Comparison of ENCODE assay signal across 22 cellular contexts in the genomic region with DNA sequence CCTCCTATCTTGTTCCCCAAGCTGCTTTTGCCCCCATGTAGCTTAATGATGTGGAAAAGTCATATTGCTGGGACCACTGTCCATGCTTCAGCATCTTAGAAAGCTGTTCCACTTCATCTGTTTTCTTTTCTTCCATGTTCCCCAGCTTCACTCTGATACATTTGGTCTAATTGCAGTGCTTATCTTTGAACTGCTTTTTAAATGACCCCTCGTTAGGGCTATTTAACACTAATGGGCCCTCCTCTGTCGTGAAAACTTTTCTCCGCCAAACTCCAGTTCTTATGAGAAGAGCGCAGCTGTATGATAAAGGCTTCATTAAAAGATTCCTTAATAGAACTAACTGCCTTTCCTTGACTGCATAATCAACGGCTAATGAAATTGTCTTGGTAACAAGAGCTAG.
"Had no signal": no experiment of that assay in that cellular context is flagged by ENCODE, and none has a peak within 500 bp of the region (broad histone marks: within the 10 kb centered on the region; RNA-seq: fewer than 3 reads in every experiment).

No MANE protein-coding gene starts in this region.

- H3K9me3 ChIP-seq: gastroesophageal sphincter, heart right ventricle, neutrophil, pancreas, right lobe of liver, thoracic aorta, transverse colon, upper lobe of right lung, uterus had no signal

- H3K4me3 ChIP-seq: dorsolateral prefrontal cortex, gastroesophageal sphincter, heart right ventricle, left lung, pancreas, right lobe of liver, thoracic aorta, transverse colon, upper lobe of right lung, uterus had no signal

- ATAC-seq: gastroesophageal sphincter; heart right ventricle; left cardiac atrium; left lung; naive thymus-derived CD4-positive, alpha-beta T cell; pancreas; right lobe of liver; upper lobe of right lung had no signal

- DNase-seq: dorsolateral prefrontal cortex; effector CD4-positive, alpha-beta T cell; foreskin fibroblast; heart right ventricle; hippocampal formation; left cardiac atrium; left lung; mesenchymal stem cell; midbrain; naive thymus-derived CD4-positive, alpha-beta T cell; pancreas; right lobe of liver; small intestine; stimulated activated CD4-positive, alpha-beta T cell treated with anti-CD3 and anti-CD28 coated beads, Interleukin-15, amount 100 ng/mL, for 24 hours; stimulated activated CD4-positive, alpha-beta T cell treated with anti-CD3 and anti-CD28 coated beads, Interleukin-2, amount 100 ng/mL, for 48 hours; stimulated activated naive B cell treated with anti-CD40 and anti-IgM and Interleukin-4, amounts not matched to agents 10 μg/mL and 1 μg/mL and 100 μg/mL, for 72 hours; transverse colon; upper lobe of right lung; uterus had no signal

- H3K27me3 ChIP-seq: dorsolateral prefrontal cortex, gastroesophageal sphincter, heart right ventricle, left lung, neutrophil, pancreas, right lobe of liver, transverse colon, upper lobe of right lung, uterus had no signal

- H3K27ac ChIP-seq: dorsolateral prefrontal cortex, gastroesophageal sphincter, heart right ventricle, left lung, neutrophil, pancreas, right lobe of liver, thoracic aorta, transverse colon, upper lobe of right lung, uterus had no signal

- H3K4me1 ChIP-seq: heart right ventricle, left lung, pancreas, right lobe of liver, transverse colon, upper lobe of right lung, uterus had no signal

- H3K36me3 ChIP-seq: gastroesophageal sphincter, heart right ventricle, left lung, neutrophil, pancreas, right lobe of liver, thoracic aorta, transverse colon, upper lobe of right lung, uterus had no signal
